31 cellular contexts compared by ENCODE assay signal in genomic region chr6:147675281-147675680, GRCh38.
DNase-seq lines count a peak whose midpoint lies in the region; ATAC-seq and TF ChIP-seq lines count a peak whose summit lies in the region.
"Had no signal": no experiment of that assay in that cellular context is flagged by ENCODE, and none has a peak within 500 bp of the region (broad histone marks: within the 10 kb centered on the region; RNA-seq: fewer than 3 reads in every experiment).

No MANE protein-coding gene starts in this region.

- H4K20me1 ChIP-seq in IMR-90 (ENCODE audit: insufficient read depth, low read length) = no peaks in the 10 kb centered on the region

- H2AFZ ChIP-seq in IMR-90 (replicated peaks; ENCODE audit: low read length, poor library complexity) = no peak overlapping the region

- dilution Hi-C loops in IMR-90 (cut with HindIII; ENCODE audit: low sequenced_read_pairs, unreplicated experiment) = no loop called here

- no peak overlapping the region for H3K23ac ChIP-seq in IMR-90 (ENCODE audit: low read depth, low read length)

- no CpG with 5 or more reads among the region's 6 CpGs for WGBS in IMR-90 (ENCODE audit: extremely low coverage in 2 of 2, insufficient read length in 1 of 2), 2 experiments

- no TSS peak for BruUV-seq in IMR-90 (replicated peaks; lab: Mats Ljungman, UMichigan)

- ATAC-seq in IMR-90 (ENCODE audit: low read depth) (no peak), HG02973 (IDR thresholded peaks at IDR 0.05; ENCODE audit: unreplicated experiment) (no peak), HG03457 (IDR thresholded peaks at IDR 0.05; ENCODE audit: unreplicated experiment) (no peak)
- ATAC-seq: gastroesophageal sphincter; left lung; sciatic nerve; stimulated activated memory B cell treated with anti-CD40 and anti-IgM and Interleukin-4, amounts not matched to agents 10 μg/mL and 1 μg/mL and 100 μg/mL, for 72 hours had no signal

- no peaks in the 10 kb centered on the region for H3K79me1 ChIP-seq in IMR-90 (ENCODE audit: low read depth in 1 of 2, low read length in 2 of 2)

- intact Hi-C loops in IMR-90 (cut with micrococcal nuclease) = no loop called here

- no peak overlapping the region for H3K4ac ChIP-seq in IMR-90 (ENCODE audit: low read depth, low read length)

- H2BK15ac ChIP-seq in IMR-90 (ENCODE audit: low read depth, low read length) = no peak overlapping the region

- H2AK5ac ChIP-seq in IMR-90 (ENCODE audit: low read depth, low read length) = no peak overlapping the region

- CTCF ChIA-PET in IMR-90 (lab: Yijun Ruan, JAX) = interaction anchor here (0.6 kb wide), 1 partner anchor 16 kb away, joined by 3 read pairs; no protein-coding TSS in a partner anchor

- H3K56ac ChIP-seq in IMR-90 (ENCODE audit: extremely low read depth, insufficient read depth, low read length) = no peak overlapping the region

- no peaks in the 10 kb centered on the region for H3K27me3 ChIP-seq in IMR-90 (ENCODE audit: control insufficient read depth, insufficient read depth, low read length)
- H3K27me3 ChIP-seq: cardiac muscle cell, colonic mucosa, gastroesophageal sphincter, left lung, Peyer's patch, suprapubic skin had no signal

- DNase-seq in EL = peak; percentile 54
- DNase-seq in IMR-90 = peak; percentile 89
- DNase-seq in epithelial cell of esophagus (ENCODE audit: low read depth) = peak; percentile 23
- DNase-seq in non-pigmented ciliary epithelial cell (ENCODE audit: low read depth) = peak; percentile 23
- no peak for DNase-seq in pons (ENCODE audit: low spot score)
- DNase-seq: activated CD4-positive, alpha-beta memory T cell treated with anti-CD3 and anti-CD28 coated beads, Interleukin-2, amount 10 ng/mL, durations not matched to agents 7 days and 5 days; activated CD4-positive, alpha-beta T cell treated with anti-CD3 and anti-CD28 coated beads for 1 hour; activated CD8-positive, alpha-beta memory T cell treated with anti-CD3 and anti-CD28 coated beads, Interleukin-2, amount 50 U/mL, for 48 hours; activated naive CD4-positive, alpha-beta T cell treated with anti-CD3 and anti-CD28 coated beads, Interleukin-2, amount 10 ng/mL, durations not matched to agents 7 days and 5 days; amniotic stem cell; CD8-positive, alpha-beta memory T cell; colonic mucosa; effector CD8-positive, alpha-beta T cell; erythroblast; hypothalamus; immature natural killer cell; KBM-7; left lung; mesendoderm; NCI-H1105; NCI-H1930; NCI-H526 treated with DMSO at 0.1 percent for 48 hours; Peyer's patch; stimulated activated CD4-positive, alpha-beta T cell treated with anti-CD3 and anti-CD28 coated beads, Interleukin-4, amount 100 ng/mL, for 4 hours had no signal

- H3K9ac ChIP-seq in IMR-90 (ENCODE audit: low read depth, low read length) = no peak overlapping the region

- H3K18ac ChIP-seq in IMR-90 (ENCODE audit: low read depth, low read length) = no peak overlapping the region

- no peaks in the 10 kb centered on the region for H3K36me3 ChIP-seq in IMR-90 (ENCODE audit: control insufficient read depth, insufficient read depth, low read length)
- H3K36me3 ChIP-seq: cardiac muscle cell, colonic mucosa, gastroesophageal sphincter, left lung, Peyer's patch, suprapubic skin had no signal

- no peak overlapping the region for H3K27ac ChIP-seq in IMR-90 (ENCODE audit: insufficient read depth, low read length)
- H3K27ac ChIP-seq: cardiac muscle cell, colonic mucosa, gastroesophageal sphincter, left lung, Peyer's patch, suprapubic skin had no signal

- H3K4me1 ChIP-seq in IMR-90 (ENCODE audit: control insufficient read depth, insufficient read depth, low read length) = no peaks in the 10 kb centered on the region
- H3K4me1 ChIP-seq: colonic mucosa, gastroesophageal sphincter, left lung, Peyer's patch, suprapubic skin had no signal

- no peak for TF ChIP-seq RAD21 in IMR-90 (IDR thresholded peaks at IDR 0.05; ENCODE audit: low read length)

- no peak overlapping the region for H3K4me2 ChIP-seq in IMR-90 (ENCODE audit: low read depth, low read length)

- no peak overlapping the region for H2AK9ac ChIP-seq in IMR-90 (replicated peaks; ENCODE audit: low read depth, low read length, poor library complexity)

- H3K9me1 ChIP-seq in IMR-90 (ENCODE audit: insufficient read depth, low read length) = no peaks in the 10 kb centered on the region

- no peak overlapping the region for H3K14ac ChIP-seq in IMR-90 (replicated peaks; ENCODE audit: low read depth, low read length)

- no peak overlapping the region for H2BK5ac ChIP-seq in IMR-90 (ENCODE audit: low read depth, low read length, poor library complexity, severe bottlenecking)

- no peak overlapping the region for H2BK20ac ChIP-seq in IMR-90 (ENCODE audit: low read depth, low read length)

- no peaks in the 10 kb centered on the region; the same call in 1 of the 2 replicates for H3K9me3 ChIP-seq in IMR-90 (ENCODE audit: control insufficient read depth, insufficient read depth, low read length)
- H3K9me3 ChIP-seq: colonic mucosa, suprapubic skin had no signal

- TF ChIP-seq CTCF in IMR-90 (conservative IDR thresholded peaks at IDR 0.05; ENCODE audit: low read depth, low read length) = no peak
- TF ChIP-seq CTCF in epithelial cell of esophagus (IDR thresholded peaks at IDR 0.05; ENCODE audit: insufficient read depth, low read depth, low read length, missing control alignments) = no peak

- no peak overlapping the region for H4K8ac ChIP-seq in IMR-90 (ENCODE audit: low read depth in 2 of 2, low read length in 2 of 2)

- no peak overlapping the region for H3K4me3 ChIP-seq in IMR-90 (ENCODE audit: insufficient read depth, low read depth, low read length)
- H3K4me3 ChIP-seq in epithelial cell of esophagus (ENCODE audit: low read length) = no peak overlapping the region
- H3K4me3 ChIP-seq: cardiac muscle cell, colonic mucosa, gastroesophageal sphincter, left lung, Peyer's patch, suprapubic skin had no signal

- POLR2A ChIA-PET in IMR-90 (lab: Charles Lee; ENCODE audit: unreplicated experiment) = no interaction called here

- no peak overlapping the region for H2BK120ac ChIP-seq in IMR-90 (ENCODE audit: low read depth, low read length)

- in situ Hi-C loops in IMR-90 (cut with MboI; ENCODE audit: low sequenced_read_pairs) = no loop called here

- no peak for TF ChIP-seq POLR2A in IMR-90 (IDR thresholded peaks at IDR 0.05; ENCODE audit: low read depth, low read length)

- no peak overlapping the region for H4K91ac ChIP-seq in IMR-90 (ENCODE audit: insufficient read depth, low read depth, low read length)

- no peak overlapping the region for H4K5ac ChIP-seq in IMR-90 (ENCODE audit: low read depth, low read length)

TF ChIP-seq in IMR-90, 13 proteins besides CTCF, POLR2A, EP300 and RAD21:
- TF ChIP-seq FOS (IDR thresholded peaks at IDR 0.05; ENCODE audit: low read depth, low read length) (no peak), MAZ (IDR thresholded peaks at IDR 0.05; ENCODE audit: borderline replicate concordance, low read depth, low read length) (no peak), BHLHE40 (IDR thresholded peaks at IDR 0.05; ENCODE audit: low read depth, low read length) (no peak), NFE2L2 (IDR thresholded peaks at IDR 0.05; ENCODE audit: low read depth, low read length) (no peak), ELK1 (IDR thresholded peaks at IDR 0.05; ENCODE audit: borderline replicate concordance, low read depth, low read length) (no peak), MAFK (IDR thresholded peaks at IDR 0.05; ENCODE audit: low read depth, low read length) (no peak)
